Comparison of ENCODE assay signal across 26 cellular contexts in the genomic region with DNA sequence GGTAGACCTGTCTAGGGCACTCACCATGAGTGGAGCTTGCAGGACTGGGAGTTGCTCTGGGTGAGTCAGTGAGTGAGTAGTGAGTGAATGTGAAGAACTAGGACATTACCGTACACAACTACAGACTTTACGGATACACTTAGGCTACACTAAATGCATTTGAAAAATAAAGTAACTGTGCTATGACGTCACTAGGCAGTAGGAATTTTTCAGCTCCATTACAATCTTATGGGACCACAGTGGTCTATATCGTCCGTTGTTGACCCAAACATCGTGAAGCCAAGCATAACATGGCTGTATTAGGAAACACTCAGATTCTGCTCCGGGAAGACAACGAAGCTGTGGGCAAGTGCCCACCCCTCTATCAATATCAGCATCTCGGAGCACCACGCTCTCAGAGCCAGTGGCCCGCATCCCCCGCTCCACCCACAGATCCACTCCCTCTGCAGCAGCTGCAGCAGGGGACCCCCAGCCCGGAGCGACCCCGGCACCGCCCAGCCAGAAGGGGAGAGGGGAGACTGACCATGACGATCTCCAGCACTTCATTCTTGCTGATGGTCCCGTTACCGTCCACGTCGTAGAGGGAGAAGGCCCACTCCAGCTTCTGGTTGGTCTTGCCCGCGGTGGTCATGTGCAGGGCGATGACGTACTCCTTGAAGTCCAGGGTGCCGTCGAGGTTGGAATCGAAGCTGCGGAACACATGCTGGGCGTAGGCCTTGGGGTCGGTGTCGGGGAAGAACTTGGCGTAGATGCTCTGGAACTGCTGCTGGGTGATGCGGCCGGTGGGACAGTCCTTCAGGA. TPM values are rescaled to one million over a fixed set of nuclear protein-coding genes. Genes with fewer than 3 reads are reported as not detected.
"Had no signal": no experiment of that assay in that cellular context is flagged by ENCODE, and none has a peak within 500 bp of the region (broad histone marks: within the 10 kb centered on the region; RNA-seq: fewer than 3 reads in every experiment).

No MANE protein-coding gene starts in this region.

- DNase-seq: MV-4-11, NCI-H1048, NCI-H1105, NCI-H1417, NCI-H1436 treated with DMSO at 0.1 percent for 48 hours, NCI-H1694, NCI-H1930, NCI-H2081, NCI-H2107, NCI-H2227 treated with DMSO at 0.1 percent for 48 hours, NCI-H510A, NCI-H524 treated with DMSO at 0.1 percent for 48 hours, NCI-H69, NCI-H774, Right ventricle myocardium superior, RPMI8226, SIG-M5, SK-N-SH, SW 1271 had no signal

- FAIRE-seq: K562, RCC 7860 had no signal

- H3K4me3 ChIP-seq: K562 had no signal

- H3K9ac ChIP-seq: SK-N-SH had no signal

- H3K4me2 ChIP-seq: SK-N-SH had no signal

- H3K9me3 ChIP-seq: SK-N-SH had no signal

- ATAC-seq: K562 had no signal

RNA-seq across cellular contexts. Expression of a gene that starts 0.6 kb away (rescaled TPM):
- total RNA-seq: HT1080, K562, LHCN-M2, MCF 10A, Right ventricle myocardium superior, SK-MEL-5 had no signal
- polyA plus RNA-seq: IgD-negative memory B cell, K562, SK-N-SH had no signal
